ENCODE assay signal across 16 cellular contexts in the genomic region with DNA sequence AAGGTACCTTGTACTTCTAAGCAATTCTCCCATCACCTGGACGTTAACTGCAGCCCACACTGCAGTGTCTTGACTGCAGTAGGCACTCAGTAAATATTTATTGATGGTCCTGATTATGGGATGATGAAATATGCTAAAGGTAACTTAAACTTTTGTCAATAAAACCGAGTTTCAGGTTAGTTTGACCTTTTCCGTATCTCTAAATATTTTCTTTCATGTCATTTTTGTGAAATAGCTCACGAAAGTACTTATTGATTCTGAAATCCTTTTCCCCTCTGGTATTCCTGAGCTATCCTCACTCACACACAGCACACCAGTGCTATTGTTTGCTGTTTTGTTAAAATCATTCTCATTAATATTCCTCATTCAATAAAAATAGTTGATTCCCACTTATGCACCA.
DNase-seq lines count a peak whose midpoint lies in the region; ATAC-seq, FAIRE-seq and TF ChIP-seq lines count a peak whose summit lies in the region.
"Had no signal": no experiment of that assay in that cellular context is flagged by ENCODE, and none has a peak within 500 bp of the region (broad histone marks: within the 10 kb centered on the region; RNA-seq: fewer than 3 reads in every experiment).

No MANE protein-coding gene starts in this region.

- H3K4me1 ChIP-seq in PC-3 (ENCODE audit: insufficient read depth, low read length) (no peaks in the 10 kb centered on the region), HepG2 (ENCODE audit: insufficient read depth, low read length) (peaks cover 24% of the 10 kb centered on the region)

- no peaks in the 10 kb centered on the region for H3F3A ChIP-seq in PC-3 (ENCODE audit: low read length, unreplicated experiment)

- CTCF ChIA-PET in PC-3 (lab: Charles Lee): no interaction called here
- CTCF ChIA-PET in HepG2 (lab: Yijun Ruan, JAX; ENCODE audit: low intra/inter-chr PET ratio, low total read pairs): no interaction called here

- TF ChIP-seq POLR2A in HepG2 (IDR thresholded peaks at IDR 0.05; ENCODE audit: insufficient read depth in 1 of 2, low read depth in 2 of 2, low read length in 2 of 2): no peak

- no peak overlapping the region for H3K4me3 ChIP-seq in PC-3 (ENCODE audit: low read length)
- no peak overlapping the region for H3K4me3 ChIP-seq in HepG2 (replicated peaks in 1 of 3; ENCODE audit: insufficient read depth in 1 of 3, low read depth in 2 of 3, low read length in 3 of 3)
- H3K4me3 ChIP-seq: GM23338 had no signal

- no peak for ATAC-seq in PC-3
- ATAC-seq in HepG2: peak; percentile 97
- no peak for ATAC-seq in GM21529 (IDR thresholded peaks at IDR 0.05; ENCODE audit: unreplicated experiment)
- ATAC-seq in HG03432 (IDR thresholded peaks at IDR 0.05; ENCODE audit: unreplicated experiment): no peak
- ATAC-seq: GM23338, HCT116 had no signal

- peak; percentile 74 for FAIRE-seq in HepG2 (lab: Jason Lieb, UNC)
- FAIRE-seq: GM12892 had no signal

- no peak overlapping the region for H3K9ac ChIP-seq in PC-3 (ENCODE audit: low read length)
- no peak overlapping the region for H3K9ac ChIP-seq in HepG2 (ENCODE audit: insufficient read depth, low read depth, low read length)

- H3K79me2 ChIP-seq in PC-3 (ENCODE audit: low read length): no peaks in the 10 kb centered on the region
- no peaks in the 10 kb centered on the region for H3K79me2 ChIP-seq in HepG2 (ENCODE audit: insufficient read depth, low read length)

- H2AFZ ChIP-seq in PC-3 (ENCODE audit: low read length): no peak overlapping the region
- no peak overlapping the region for H2AFZ ChIP-seq in HepG2 (ENCODE audit: low read length)
- H2AFZ ChIP-seq: GM23338 had no signal

- DNase-seq in HuH-7.5 (ENCODE audit: low spot score) (peak; percentile 34), PC-3 (peak; percentile 13), HepG2 (ENCODE audit: low spot score) (peak; percentile 90), hepatic stellate cell (ENCODE audit: low spot score) (no peak)
- DNase-seq: C1 segment of cervical spinal cord; Calu3; CD4-positive, alpha-beta memory T cell; COR-L47; DMS53; DMS79 treated with DMSO at 0.1 percent for 48 hours; H9 had no signal

- TF ChIP-seq RAD21 in HepG2 (CRISPR knock-in tag; IDR thresholded peaks at IDR 0.05): no peak

- H3K27ac ChIP-seq in PC-3 (ENCODE audit: low read length): no peak overlapping the region
- peak overlapping the region; percentile 14 for H3K27ac ChIP-seq in HepG2 (ENCODE audit: extremely low read length, insufficient read depth, low read length)

- H3K4me2 ChIP-seq in PC-3 (ENCODE audit: low read length) (no peak overlapping the region), HepG2 (ENCODE audit: low read depth, low read length) (peak overlapping the region; percentile 26)
- H3K4me2 ChIP-seq: GM23338 had no signal

- in situ Hi-C loops in HepG2 (cut with HindIII; ENCODE audit: extremely low pct_ligation_motif_present, low pct_unique_long_range_greater_than_20kb): no loop called here

- H3K9me3 ChIP-seq in PC-3 (ENCODE audit: low read length) (no peaks in the 10 kb centered on the region), HepG2 (ENCODE audit: low read length) (0 out of 2 replicates have a peak, but pooled peaks cover 7% of the 10 kb centered on the region)

- TF ChIP-seq EP300 in HepG2 (IDR thresholded peaks at IDR 0.05; ENCODE audit: low read depth in 2 of 2, low read length in 2 of 2) (peak in 1 of 2 experiments; percentile 96; a peak in 2 of 4 replicates), HepG2 (CRISPR knock-in tag; IDR thresholded peaks at IDR 0.05; ENCODE audit: borderline replicate concordance) (peak; percentile 75; the same call in 1 of the 2 replicates)

- H3K27me3 ChIP-seq in PC-3 (ENCODE audit: low read length) (no peaks in the 10 kb centered on the region), HepG2 (ENCODE audit: control insufficient read depth in 1 of 2, insufficient read depth in 2 of 2, low read length in 2 of 2) (no peaks in the 10 kb centered on the region)

- BruUV-seq in PC-3 (replicated peaks; lab: Mats Ljungman, UMichigan) (no TSS peak), HepG2 (replicated peaks; lab: Mats Ljungman, UMichigan) (no TSS peak)

- H3K36me3 ChIP-seq in PC-3 (ENCODE audit: low read depth, low read length) (peaks cover 3% of the 10 kb centered on the region; the same call in 1 of the 2 replicates), HepG2 (replicated peaks in 1 of 2; ENCODE audit: control insufficient read depth in 1 of 2, insufficient read depth in 2 of 2, low read length in 2 of 2) (no peaks in the 10 kb centered on the region)

- H3K9me2 ChIP-seq in PC-3 (replicated peaks; ENCODE audit: low read length): no peaks in the 10 kb centered on the region

- WGBS in HepG2 (ENCODE audit: low lambda C conversion rate): 2% methylated on average over 4 of the region's 4 CpGs

- no peak for TF ChIP-seq CTCF in PC-3 (conservative IDR thresholded peaks at IDR 0.05; ENCODE audit: low read depth, low read length)
- no peak for TF ChIP-seq CTCF in HepG2 (CRISPR knock-in tag; IDR thresholded peaks at IDR 0.05)

- H4K20me1 ChIP-seq in PC-3 (ENCODE audit: low read length): no peaks in the 10 kb centered on the region
- no peaks in the 10 kb centered on the region for H4K20me1 ChIP-seq in HepG2 (ENCODE audit: insufficient read depth, low read length)

- POLR2A ChIA-PET in PC-3 (lab: Charles Lee; ENCODE audit: unreplicated experiment): no interaction called here
- POLR2A ChIA-PET in HepG2 (lab: Yijun Ruan, JAX): interaction anchor here (0.9 to 2.2 kb wide), 3 partner anchors 10 to 12 kb away, joined by 3 to 19 read pairs (median 3); no protein-coding TSS in a partner anchor

- intact Hi-C loops in PC-3 (cut with micrococcal nuclease): no loop called here
- intact Hi-C loops in HepG2 (cut with micrococcal nuclease; ENCODE audit: unreplicated experiment): no loop called here

TF ChIP-seq in HepG2, 621 proteins besides CTCF, POLR2A, EP300 and RAD21 (continues in another document):
- no peak for TF ChIP-seq XRCC5 (optimal IDR thresholded peaks at IDR 0.05; ENCODE audit: low read length)
- TF ChIP-seq MAX (IDR thresholded peaks at IDR 0.05): no peak
- 0 out of 2 replicates have a peak, but pooled peaks have one; percentile 22 for TF ChIP-seq ZNF335 (CRISPR knock-in tag; IDR thresholded peaks at IDR 0.05)
- no peak for TF ChIP-seq UBTF (CRISPR knock-in tag; IDR thresholded peaks at IDR 0.05)
- no peak for TF ChIP-seq ZSCAN21 (CRISPR knock-in tag; IDR thresholded peaks at IDR 0.05; ENCODE audit: borderline replicate concordance)
- no peak for TF ChIP-seq SOX6 (IDR thresholded peaks at IDR 0.05)
- TF ChIP-seq SOX6 (CRISPR knock-in tag; IDR thresholded peaks at IDR 0.05): peak; percentile 95
- no peak for TF ChIP-seq KLF9 (CRISPR knock-in tag; IDR thresholded peaks at IDR 0.05; ENCODE audit: low read depth)
